Comparison of ENCODE assay signal across 8 cellular contexts in the genomic region with DNA sequence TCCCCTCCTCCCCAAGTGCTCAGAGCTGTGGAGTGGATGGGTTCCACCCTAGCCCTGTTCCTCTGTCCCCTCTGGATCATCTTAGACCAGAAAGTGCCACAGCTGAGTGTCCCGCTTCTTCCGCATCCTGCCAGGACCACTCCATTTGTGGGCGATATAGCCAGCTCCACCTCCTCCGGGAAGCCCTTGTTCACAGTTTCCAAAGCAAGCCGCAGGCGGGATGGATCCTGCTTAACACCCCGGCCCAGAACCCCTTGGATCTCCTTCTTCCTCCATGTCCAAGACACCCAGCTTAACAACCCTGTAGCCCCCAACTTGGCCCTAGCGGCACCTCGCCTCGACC. TPM values are rescaled to one million over a fixed set of nuclear protein-coding genes. Genes with fewer than 3 reads are reported as not detected.
DNase-seq lines count a peak whose midpoint lies in the region; ATAC-seq and TF ChIP-seq lines count a peak whose summit lies in the region.

No MANE protein-coding gene starts in this region.

- H3K4me3 ChIP-seq in kidney epithelial cell (ENCODE audit: low read depth, low read length) (peak overlapping the region; percentile 68), thymus (ENCODE audit: low read length) (peak overlapping the region; percentile 100)

- peaks cover 8% of the 10 kb centered on the region for H3K4me1 ChIP-seq in thymus (ENCODE audit: control insufficient read depth, insufficient read depth, low read length)

- H3K36me3 ChIP-seq in kidney epithelial cell (ENCODE audit: control insufficient read depth, insufficient read depth, low read length), result peaks cover 2% of the 10 kb centered on the region
- H3K36me3 ChIP-seq in thymus (ENCODE audit: control insufficient read depth, insufficient read depth), result peaks cover 2% of the 10 kb centered on the region

- peak overlapping the region; percentile 100 for H3K4me3 Mint-ChIP-seq in activated CD4-positive, alpha-beta T cell treated with anti-CD3 and anti-CD28 coated beads, Interleukin-2, amount 10 ng/mL, durations not matched to agents 24 days and 14 days
- peak overlapping the region; percentile 94 for H3K4me3 Mint-ChIP-seq in activated naive CD8-positive, alpha-beta T cell treated with anti-CD3 and anti-CD28 coated beads, Interleukin-2, amount 50 U/mL, for 24 hours

- no peaks in the 10 kb centered on the region for H3K9me3 ChIP-seq in thymus (ENCODE audit: control insufficient read depth)

- TF ChIP-seq CTCF in kidney epithelial cell (IDR thresholded peaks at IDR 0.05; ENCODE audit: insufficient read depth, low read length, poor library complexity, severe bottlenecking), result no peak

- peak overlapping the region; percentile 77 for H3K27ac ChIP-seq in thymus (ENCODE audit: low read depth)

- peaks cover 50% of the 10 kb centered on the region for H3K4me1 Mint-ChIP-seq in activated CD4-positive, alpha-beta T cell treated with anti-CD3 and anti-CD28 coated beads, Interleukin-2, amount 10 ng/mL, durations not matched to agents 24 days and 14 days
- H3K4me1 Mint-ChIP-seq in activated naive CD8-positive, alpha-beta T cell treated with anti-CD3 and anti-CD28 coated beads, Interleukin-2, amount 50 U/mL, for 24 hours, result peaks cover 57% of the 10 kb centered on the region

- intact Hi-C loops in activated CD4-positive, alpha-beta T cell treated with anti-CD3 and anti-CD28 coated beads, Interleukin-2, amount 10 ng/mL, durations not matched to agents 24 days and 14 days (cut with micrococcal nuclease), result loop anchor here (5.0 to 10.0 kb wide), 2 partner anchors 200 to 337 kb away; a partner anchor contains a TSS

- H3K36me3 Mint-ChIP-seq in activated CD4-positive, alpha-beta T cell treated with anti-CD3 and anti-CD28 coated beads, Interleukin-2, amount 10 ng/mL, durations not matched to agents 24 days and 14 days (ENCODE audit: low read depth), result peaks cover 33% of the 10 kb centered on the region
- peaks cover 25% of the 10 kb centered on the region for H3K36me3 Mint-ChIP-seq in activated naive CD8-positive, alpha-beta T cell treated with anti-CD3 and anti-CD28 coated beads, Interleukin-2, amount 50 U/mL, for 24 hours (ENCODE audit: low read depth)

- no peaks in the 10 kb centered on the region for H3K9me3 Mint-ChIP-seq in activated CD4-positive, alpha-beta T cell treated with anti-CD3 and anti-CD28 coated beads, Interleukin-2, amount 10 ng/mL, durations not matched to agents 24 days and 14 days
- H3K9me3 Mint-ChIP-seq in activated naive CD8-positive, alpha-beta T cell treated with anti-CD3 and anti-CD28 coated beads, Interleukin-2, amount 50 U/mL, for 24 hours, result no peaks in the 10 kb centered on the region

- H3K27ac Mint-ChIP-seq in activated CD4-positive, alpha-beta T cell treated with anti-CD3 and anti-CD28 coated beads, Interleukin-2, amount 10 ng/mL, durations not matched to agents 24 days and 14 days, result peak overlapping the region; percentile 85
- H3K27ac Mint-ChIP-seq in activated naive CD8-positive, alpha-beta T cell treated with anti-CD3 and anti-CD28 coated beads, Interleukin-2, amount 50 U/mL, for 24 hours, result peak overlapping the region; percentile 86

- no peaks in the 10 kb centered on the region for H3K27me3 Mint-ChIP-seq in activated CD4-positive, alpha-beta T cell treated with anti-CD3 and anti-CD28 coated beads, Interleukin-2, amount 10 ng/mL, durations not matched to agents 24 days and 14 days
- H3K27me3 Mint-ChIP-seq in activated naive CD8-positive, alpha-beta T cell treated with anti-CD3 and anti-CD28 coated beads, Interleukin-2, amount 50 U/mL, for 24 hours, result no peaks in the 10 kb centered on the region

- ATAC-seq in activated naive CD8-positive, alpha-beta T cell treated with anti-CD3 and anti-CD28 coated beads, Interleukin-2, amount 50 U/mL, for 24 hours, result no peak
- no peak for ATAC-seq in GM21447 (IDR thresholded peaks at IDR 0.05; ENCODE audit: unreplicated experiment)
- no peak for ATAC-seq in HG03025 (IDR thresholded peaks at IDR 0.05; ENCODE audit: low FRiP score, unreplicated experiment)

- H3K27me3 ChIP-seq in kidney epithelial cell (ENCODE audit: control insufficient read depth, insufficient read depth, low read length), result no peaks in the 10 kb centered on the region
- no peaks in the 10 kb centered on the region for H3K27me3 ChIP-seq in thymus (ENCODE audit: control insufficient read depth, insufficient read depth)

- DNase-seq in activated CD4-positive, alpha-beta T cell treated with anti-CD3 and anti-CD28 coated beads, Interleukin-2, amount 10 ng/mL, durations not matched to agents 24 days and 14 days, result no peak
- DNase-seq in activated CD4-positive, alpha-beta T cell treated with anti-CD3 and anti-CD28 coated beads for 4 hours, result no peak
- DNase-seq in activated naive CD8-positive, alpha-beta T cell treated with anti-CD3 and anti-CD28 coated beads, Interleukin-2, amount 50 U/mL, for 24 hours, result no peak
- DNase-seq in kidney epithelial cell (ENCODE audit: low read depth) (no peak), NCI-H2081 (lab: John Stamatoyannopoulos, UW) (no peak)

- WGBS in thymus, result 67% methylated on average over 10 of the region's 10 CpGs

RNA-seq across cellular contexts. Expression of a gene that starts 0.5 kb away (rescaled TPM):
- total RNA-seq in activated CD4-positive, alpha-beta T cell treated with anti-CD3 and anti-CD28 coated beads, Interleukin-2, amount 10 ng/mL, durations not matched to agents 24 days and 14 days, result 115 and 118 TPM in 2 replicates
- 47.5 and 54.2 TPM in 2 replicates for total RNA-seq in kidney epithelial cell
- polyA plus RNA-seq in thymus, result 22.8 TPM

RNA-seq across cellular contexts. Expression of a gene that starts 28.0 kb away (rescaled TPM):
- total RNA-seq in activated CD4-positive, alpha-beta T cell treated with anti-CD3 and anti-CD28 coated beads, Interleukin-2, amount 10 ng/mL, durations not matched to agents 24 days and 14 days, result 0.17 and 0.42 TPM in 2 replicates
- total RNA-seq in kidney epithelial cell, result not detected in 2 replicates
- polyA plus RNA-seq in thymus, result 0.59 TPM

RNA-seq across cellular contexts. Expression of a gene that starts 41.5 kb away (rescaled TPM):
- total RNA-seq in activated CD4-positive, alpha-beta T cell treated with anti-CD3 and anti-CD28 coated beads, Interleukin-2, amount 10 ng/mL, durations not matched to agents 24 days and 14 days, result 80.3 and 87.0 TPM in 2 replicates
- total RNA-seq in kidney epithelial cell, result 159 and 194 TPM in 2 replicates
- 62.6 TPM for polyA plus RNA-seq in thymus

RNA-seq across cellular contexts. Expression of a gene that starts 43.2 kb away (rescaled TPM):
- total RNA-seq in activated CD4-positive, alpha-beta T cell treated with anti-CD3 and anti-CD28 coated beads, Interleukin-2, amount 10 ng/mL, durations not matched to agents 24 days and 14 days, result 23.2 and 24.1 TPM in 2 replicates
- total RNA-seq in kidney epithelial cell, result 4.0 and 4.7 TPM in 2 replicates
- 2.6 TPM for polyA plus RNA-seq in thymus

RNA-seq across cellular contexts. Expression of a gene that starts 48.1 kb away (rescaled TPM):
- 48.3 and 49.2 TPM in 2 replicates for total RNA-seq in activated CD4-positive, alpha-beta T cell treated with anti-CD3 and anti-CD28 coated beads, Interleukin-2, amount 10 ng/mL, durations not matched to agents 24 days and 14 days
- total RNA-seq in kidney epithelial cell, result 6.1 and 8.8 TPM in 2 replicates
- polyA plus RNA-seq in thymus, result 65.0 TPM
